ENCODE assay signal across 27 cellular contexts in genomic region chr11:31936309-31936708, GRCh38.
"Had no signal": no experiment of that assay in that cellular context is flagged by ENCODE, and none has a peak within 500 bp of the region (broad histone marks: within the 10 kb centered on the region; RNA-seq: fewer than 3 reads in every experiment).

No MANE protein-coding gene starts in this region.

- H3K27me3 ChIP-seq: neural progenitor cell, ovary, right lobe of liver, thyroid gland, tibial nerve, vagina had no signal

- DNase-seq: occipital lobe; ovary; posterior cingulate gyrus; psoas muscle; right cardiac atrium; right lobe of liver; sigmoid colon; small intestine; stimulated activated CD4-positive, alpha-beta T cell treated with anti-CD3 and anti-CD28 coated beads, Interleukin-15, amount 100 ng/mL, for 24 hours; stimulated activated CD4-positive, alpha-beta T cell treated with anti-CD3 and anti-CD28 coated beads, Interleukin-2, amount 100 ng/mL, for 24 hours; stimulated activated CD4-positive, alpha-beta T cell treated with anti-CD3 and anti-CD28 coated beads, Interleukin-2, amount 100 ng/mL, for 48 hours; stimulated activated CD4-positive, alpha-beta T cell treated with anti-CD3 and anti-CD28 coated beads, Interleukin-4, amount 100 ng/mL, for 24 hours; stimulated activated naive B cell treated with anti-CD40 and anti-IgM and Interleukin-4, amounts not matched to agents 10 μg/mL and 1 μg/mL and 100 μg/mL, for 72 hours; stimulated activated naive CD4-positive, alpha-beta T cell treated with Interleukin-2 at 50 U/mL for 16 hours; stomach; thyroid gland; trophoblast cell; upper lobe of left lung had no signal

- H3K36me3 Mint-ChIP-seq: neural progenitor cell; stimulated activated effector memory CD8-positive, alpha-beta T cell treated with anti-CD3 and anti-CD28 coated beads, Interleukin-12 subunit alpha, Interleukin-12 subunit beta, amount 100 ng/mL, for 72 hours; stimulated activated naive B cell treated with anti-CD40 and anti-IgM and Interleukin-4, amounts not matched to agents 10 μg/mL and 1 μg/mL and 100 μg/mL, for 72 hours had no signal

- H3K4me1 Mint-ChIP-seq: nephron; stimulated activated effector memory CD8-positive, alpha-beta T cell treated with anti-CD3 and anti-CD28 coated beads, Interleukin-12 subunit alpha, Interleukin-12 subunit beta, amount 100 ng/mL, for 72 hours; stimulated activated naive B cell treated with anti-CD40 and anti-IgM and Interleukin-4, amounts not matched to agents 10 μg/mL and 1 μg/mL and 100 μg/mL, for 72 hours had no signal

- H3K4me3 Mint-ChIP-seq: nephron; neural progenitor cell; stimulated activated effector memory CD8-positive, alpha-beta T cell treated with anti-CD3 and anti-CD28 coated beads, Interleukin-12 subunit alpha, Interleukin-12 subunit beta, amount 100 ng/mL, for 72 hours; stimulated activated naive B cell treated with anti-CD40 and anti-IgM and Interleukin-4, amounts not matched to agents 10 μg/mL and 1 μg/mL and 100 μg/mL, for 72 hours; stimulated activated naive CD8-positive, alpha-beta T cell treated with anti-CD3 and anti-CD28 coated beads, Interleukin-15, Interleukin-2, amounts not matched to agents 100 ng/mL and 50 ng/mL, for 24 hours had no signal

- H3K4me3 ChIP-seq: neural progenitor cell, ovary, psoas muscle, right lobe of liver, sigmoid colon, stomach, thoracic aorta, thyroid gland, tibial nerve, upper lobe of left lung, vagina had no signal

- H3K36me3 ChIP-seq: neural progenitor cell, ovary, right lobe of liver, sigmoid colon, stomach, thoracic aorta, thyroid gland, tibial nerve, upper lobe of left lung, vagina had no signal

- H3K4me1 ChIP-seq: parathyroid adenoma, psoas muscle, sigmoid colon, stomach, thyroid gland, tibial nerve, upper lobe of left lung, vagina had no signal

- ATAC-seq: psoas muscle; right cardiac atrium; right lobe of liver; stimulated activated effector memory CD8-positive, alpha-beta T cell treated with anti-CD3 and anti-CD28 coated beads, Interleukin-12 subunit alpha, Interleukin-12 subunit beta, amount 100 ng/mL, for 72 hours; stimulated activated naive B cell treated with anti-CD40 and anti-IgM and Interleukin-4, amounts not matched to agents 10 μg/mL and 1 μg/mL and 100 μg/mL, for 72 hours had no signal

- H3K9me3 Mint-ChIP-seq: nephron; stimulated activated effector memory CD8-positive, alpha-beta T cell treated with anti-CD3 and anti-CD28 coated beads, Interleukin-12 subunit alpha, Interleukin-12 subunit beta, amount 100 ng/mL, for 72 hours; stimulated activated naive B cell treated with anti-CD40 and anti-IgM and Interleukin-4, amounts not matched to agents 10 μg/mL and 1 μg/mL and 100 μg/mL, for 72 hours; stimulated activated naive CD8-positive, alpha-beta T cell treated with anti-CD3 and anti-CD28 coated beads, Interleukin-15, Interleukin-2, amounts not matched to agents 100 ng/mL and 50 ng/mL, for 24 hours had no signal

- H3K79me2 ChIP-seq: parathyroid adenoma had no signal

- H3K27ac ChIP-seq: neural progenitor cell, ovary, parathyroid adenoma, psoas muscle, right lobe of liver, sigmoid colon, stomach, thoracic aorta, thyroid gland, tibial nerve, upper lobe of left lung, vagina had no signal

- H3K4me2 ChIP-seq: neural progenitor cell had no signal

- H2AFZ ChIP-seq: neural progenitor cell, parathyroid adenoma had no signal

- H3K27ac Mint-ChIP-seq: nephron; neural progenitor cell; progenitor cell of endocrine pancreas; stimulated activated effector memory CD8-positive, alpha-beta T cell treated with anti-CD3 and anti-CD28 coated beads, Interleukin-12 subunit alpha, Interleukin-12 subunit beta, amount 100 ng/mL, for 72 hours; stimulated activated naive B cell treated with anti-CD40 and anti-IgM and Interleukin-4, amounts not matched to agents 10 μg/mL and 1 μg/mL and 100 μg/mL, for 72 hours; stimulated activated naive CD8-positive, alpha-beta T cell treated with anti-CD3 and anti-CD28 coated beads, Interleukin-15, Interleukin-2, amounts not matched to agents 100 ng/mL and 50 ng/mL, for 24 hours had no signal
